17 cellular contexts compared by ENCODE assay signal in genomic region chr1:111624382-111624781, GRCh38. TPM values are rescaled to one million over a fixed set of nuclear protein-coding genes. Genes with fewer than 3 reads are reported as not detected.
DNase-seq lines count a peak whose midpoint lies in the region; ATAC-seq, FAIRE-seq and TF ChIP-seq lines count a peak whose summit lies in the region.
"Had no signal": no experiment of that assay in that cellular context is flagged by ENCODE, and none has a peak within 500 bp of the region (broad histone marks: within the 10 kb centered on the region; RNA-seq: fewer than 3 reads in every experiment).

No MANE protein-coding gene starts in this region.

- CTCF ChIA-PET in GM12878 (lab: Yijun Ruan, JAX): interaction anchor here (0.7 to 15.3 kb wide), 4 partner anchors 9 to 131 kb away, joined by 3 to 143 read pairs (median 16); no protein-coding TSS in a partner anchor

- H3K36me3 Mint-ChIP-seq in activated T-cell treated with anti-CD3 and anti-CD28 coated beads, Interleukin-2, amount 50 U/mL, for 24 hours (ENCODE audit: low read depth): peaks cover 75% of the 10 kb centered on the region

- H3K9me2 ChIP-seq in OCI-LY1 (ENCODE audit: low read depth, low read length): no peaks in the 10 kb centered on the region

- no peak for FAIRE-seq in GM12878 (lab: Jason Lieb, UNC)

- TF ChIP-seq EP300 in GM12878 (IDR thresholded peaks at IDR 0.05; ENCODE audit: borderline replicate concordance in 1 of 2, control insufficient read depth in 1 of 2, low read depth in 2 of 2, low read length in 2 of 2): no peak

- peak overlapping the region; percentile 56 for H3K27ac ChIP-seq in OCI-LY1 (ENCODE audit: low read depth, low read length, poor library complexity, severe bottlenecking)
- peak overlapping the region; percentile 32; the same call in 1 of the 2 replicates for H3K27ac ChIP-seq in GM12878 (ENCODE audit: control insufficient read depth, insufficient read depth)
- H3K27ac ChIP-seq: brain microvascular endothelial cell, left ventricle myocardium inferior, SJSA1 had no signal

- H3K9me3 ChIP-seq in OCI-LY1 (ENCODE audit: low read length): no peaks in the 10 kb centered on the region
- no peaks in the 10 kb centered on the region for H3K9me3 ChIP-seq in GM12878 (replicated peaks; ENCODE audit: control insufficient read depth, insufficient read depth, low read length)
- H3K9me3 ChIP-seq: Caco-2, left ventricle myocardium inferior, SJSA1 had no signal

- H3K4me2 ChIP-seq in OCI-LY1 (ENCODE audit: low read length) (peak overlapping the region; percentile 57), GM12878 (ENCODE audit: control insufficient read depth, insufficient read depth) (peak overlapping the region; percentile 89)

- peak overlapping the region; percentile 26 for H3K4me3 ChIP-seq in OCI-LY1 (ENCODE audit: low read depth, low read length, poor library complexity, severe bottlenecking)
- peak overlapping the region; percentile 87 for H3K4me3 ChIP-seq in GM12878
- H3K4me3 ChIP-seq: left ventricle myocardium inferior, SJSA1 had no signal

- H3K27ac Mint-ChIP-seq in activated T-cell treated with anti-CD3 and anti-CD28 coated beads, Interleukin-2, amount 50 U/mL, for 24 hours: peak overlapping the region; percentile 94
- no peak overlapping the region for H3K27ac Mint-ChIP-seq in stimulated activated naive CD8-positive, alpha-beta T cell treated with anti-CD3 and anti-CD28 coated beads, Interleukin-15, amount 100 ng/mL, for 72 hours
- H3K27ac Mint-ChIP-seq: nephron had no signal

- WGBS in GM12878 (ENCODE audit: insufficient coverage, insufficient replicate concordance, low lambda C conversion rate, missing lambda C conversion rate): 0% methylated on average over 2 of the region's 2 CpGs

- peak overlapping the region; percentile 92 for H3K4me3 Mint-ChIP-seq in activated T-cell treated with anti-CD3 and anti-CD28 coated beads, Interleukin-2, amount 50 U/mL, for 24 hours
- peak overlapping the region in 1 of 2 donors; percentile 60 for H3K4me3 Mint-ChIP-seq in stimulated activated naive CD8-positive, alpha-beta T cell treated with anti-CD3 and anti-CD28 coated beads, Interleukin-15, amount 100 ng/mL, for 72 hours
- H3K4me3 Mint-ChIP-seq: H9, nephron had no signal

- H3K36me3 ChIP-seq in OCI-LY1 (ENCODE audit: insufficient read depth, low read length) (no peaks in the 10 kb centered on the region), GM12878 (ENCODE audit: control insufficient read depth in 2 of 2, insufficient read depth in 2 of 2, low read length in 1 of 2) (peaks cover 0 to 2% of the 10 kb centered on the region in 2 experiments; a peak in 2 of 4 replicates)
- H3K36me3 ChIP-seq: brain microvascular endothelial cell, left ventricle myocardium inferior had no signal

- H3K9ac ChIP-seq in OCI-LY1 (ENCODE audit: low read length) (peak overlapping the region; percentile 20; the same call in 1 of the 2 replicates), GM12878 (ENCODE audit: control insufficient read depth, insufficient read depth, low read length) (no peak overlapping the region)

- H3K27me3 ChIP-seq in OCI-LY1 (ENCODE audit: insufficient read depth, low read length) (no peaks in the 10 kb centered on the region), GM12878 (replicated peaks in 1 of 2; ENCODE audit: control insufficient read depth in 2 of 2, insufficient read depth in 2 of 2, low read length in 1 of 2) (no peaks in the 10 kb centered on the region)
- H3K27me3 ChIP-seq: brain microvascular endothelial cell, SJSA1 had no signal

- H3K9me3 Mint-ChIP-seq in activated T-cell treated with anti-CD3 and anti-CD28 coated beads, Interleukin-2, amount 50 U/mL, for 24 hours: no peaks in the 10 kb centered on the region
- no peaks in the 10 kb centered on the region for H3K9me3 Mint-ChIP-seq in stimulated activated naive CD8-positive, alpha-beta T cell treated with anti-CD3 and anti-CD28 coated beads, Interleukin-15, amount 100 ng/mL, for 72 hours
- H3K9me3 Mint-ChIP-seq: H9, nephron had no signal

- RAD21 ChIA-PET in GM12878 (lab: Charles Lee; ENCODE audit: unreplicated experiment): interaction anchor here (0.8 to 16.8 kb wide), 9 partner anchors 9 to 117 kb away, joined by 3 to 331 read pairs (median 3); no protein-coding TSS in a partner anchor

- 0 out of 2 replicates have a peak, but pooled peaks cover 3% of the 10 kb centered on the region for H3F3A ChIP-seq in OCI-LY1 (ENCODE audit: insufficient read depth, low read length)

- TF ChIP-seq POLR2A in GM12878 (IDR thresholded peaks at IDR 0.05; ENCODE audit: low read depth, low read length): no peak

- SMC1A ChIA-PET in GM12878 (lab: Charles Lee; ENCODE audit: uncharacterized antibody, unreplicated experiment): interaction anchor here (0.9 to 16.8 kb wide), 8 partner anchors 8 to 116 kb away, joined by 3 to 446 read pairs (median 20); no protein-coding TSS in a partner anchor

- TF ChIP-seq RAD21 in GM12878 (IDR thresholded peaks at IDR 0.05; ENCODE audit: insufficient read depth, low read depth, low read length): no peak

- peaks cover 77% of the 10 kb centered on the region for H3K4me1 Mint-ChIP-seq in activated T-cell treated with anti-CD3 and anti-CD28 coated beads, Interleukin-2, amount 50 U/mL, for 24 hours (ENCODE audit: low read depth)
- H3K4me1 Mint-ChIP-seq in stimulated activated naive CD8-positive, alpha-beta T cell treated with anti-CD3 and anti-CD28 coated beads, Interleukin-15, amount 100 ng/mL, for 72 hours: peaks cover 63% of the 10 kb centered on the region

- TF ChIP-seq CTCF in OCI-LY1 (IDR thresholded peaks at IDR 0.05; ENCODE audit: low read length) (no peak), GM12878 (IDR thresholded peaks at IDR 0.05 in 2 of 3, conservative IDR thresholded peaks at IDR 0.05 in 1 of 3; ENCODE audit: control insufficient read depth in 2 of 3, extremely low read depth in 1 of 3, insufficient read depth in 1 of 3, low read depth in 3 of 3, low read length in 3 of 3) (no peak)

- POLR2A ChIA-PET in GM12878 (lab: Charles Lee): interaction anchor here (0.5 to 14.9 kb wide), 6 partner anchors 13 to 117 kb away, joined by 3 to 242 read pairs (median 4); no protein-coding TSS in a partner anchor

- peaks cover 79% of the 10 kb centered on the region for H3K4me1 ChIP-seq in OCI-LY1 (ENCODE audit: insufficient read depth, low read length, severe bottlenecking)
- peaks cover 8% of the 10 kb centered on the region for H3K4me1 ChIP-seq in GM12878 (ENCODE audit: control insufficient read depth, insufficient read depth, low read length)

- H3K79me2 ChIP-seq in OCI-LY1 (ENCODE audit: insufficient read depth, low read length) (peaks cover 88% of the 10 kb centered on the region), GM12878 (ENCODE audit: control insufficient read depth, insufficient read depth, low read length) (peaks cover 99% of the 10 kb centered on the region)

- no peak for DNase-seq in activated T-cell treated with anti-CD3 and anti-CD28 coated beads, Interleukin-2, amount 50 U/mL, for 24 hours
- no peak for DNase-seq in activated T-cell treated with anti-CD3 and anti-CD28 coated beads, Interleukin-2, amount 50 U/mL, for 48 hours
- DNase-seq in GM12878 (ENCODE audit: low read depth, low spot score): peak; percentile 49
- no peak for DNase-seq in stimulated activated naive CD8-positive, alpha-beta T cell treated with anti-CD3 and anti-CD28 coated beads, Interleukin-15, amount 100 ng/mL, for 72 hours
- DNase-seq in left cardiac atrium: no peak
- DNase-seq: brain microvascular endothelial cell; Caco-2; H9; left ventricle myocardium inferior; NCI-H1105 treated with DMSO at 0.1 percent for 48 hours; right cardiac atrium; stimulated activated CD4-positive, alpha-beta T cell treated with anti-CD3 and anti-CD28 coated beads, Interleukin-4, amount 100 ng/mL, for 1 hour had no signal

- H2AFZ ChIP-seq in OCI-LY1 (ENCODE audit: low read length): no peak overlapping the region
- H2AFZ ChIP-seq in GM12878 (ENCODE audit: control insufficient read depth, low read depth, low read length): no peak overlapping the region

- in situ Hi-C loops in GM12878 (cut with MboI): no loop called here

- intact Hi-C loops in GM12878 (cut with micrococcal nuclease; ENCODE audit: unreplicated experiment): loop anchor here (2.0 kb wide), 1 partner anchor 116 kb away; no protein-coding TSS in a partner anchor
- intact Hi-C loops in left cardiac atrium (cut with DNase I): loop anchor here in 1 of 2 donors (10.0 kb wide), 1 partner anchor 110 kb away; no protein-coding TSS in a partner anchor

- BruUV-seq in GM12878 (replicated peaks; lab: Mats Ljungman, UMichigan): no TSS peak

- no peaks in the 10 kb centered on the region for H4K20me1 ChIP-seq in OCI-LY1 (ENCODE audit: insufficient read depth, low read length)
- H4K20me1 ChIP-seq in GM12878 (ENCODE audit: control insufficient read depth, insufficient read depth): no peaks in the 10 kb centered on the region; the same call in none of the 2 replicates

- ATAC-seq in GM12878 (peak; percentile 12), GM19328 (IDR thresholded peaks at IDR 0.05; ENCODE audit: unreplicated experiment) (no peak), left cardiac atrium (no peak), GM21528 (IDR thresholded peaks at IDR 0.05; ENCODE audit: low FRiP score, unreplicated experiment) (no peak)
- ATAC-seq in stimulated activated naive CD8-positive, alpha-beta T cell treated with anti-CD3 and anti-CD28 coated beads, Interleukin-15, amount 100 ng/mL, for 72 hours: peak; percentile 45
- ATAC-seq: right cardiac atrium had no signal

- H3K27me3 Mint-ChIP-seq in activated T-cell treated with anti-CD3 and anti-CD28 coated beads, Interleukin-2, amount 50 U/mL, for 24 hours: no peaks in the 10 kb centered on the region
- H3K27me3 Mint-ChIP-seq in stimulated activated naive CD8-positive, alpha-beta T cell treated with anti-CD3 and anti-CD28 coated beads, Interleukin-15, amount 100 ng/mL, for 72 hours: no peaks in the 10 kb centered on the region

TF ChIP-seq in GM12878, 131 proteins besides CTCF, POLR2A, EP300 and RAD21 (continues in another document):
- peak; percentile 56 for TF ChIP-seq NFIC (IDR thresholded peaks at IDR 0.05; ENCODE audit: low read depth, low read length)

RNA-seq across cellular contexts. Expression of gene RAP1A, which starts 4.8 kb away (rescaled TPM):
- total RNA-seq in GM12878 (2013; cell fraction: nucleolus; rRNA removed): 52.4 and 56.6 TPM in 2 replicates
- total RNA-seq in GM12878 (2014; rRNA removed): 41.6 and 53.4 TPM in 2 replicates
- 38.4 and 42.2 TPM in 2 replicates for total RNA-seq in GM12878 (2014; rRNA removed; fragmentation: Illumina TruSeq; extraction: Trizol)
- 141 TPM in 2 replicates for total RNA-seq in GM12878 (2021)
- polyA plus RNA-seq in GM12878 (2011; ENCODE audit: low read depth): 81.1 TPM
- polyA plus RNA-seq in GM12878 (2011; rRNA removed): 141 and 206 TPM in 2 replicates
- polyA plus RNA-seq in GM12878 (2011; cell fraction: cytosol; rRNA removed): 43.4 and 49.4 TPM in 2 replicates
- 31.2 and 34.0 TPM in 2 replicates for polyA plus RNA-seq in GM12878 (2011; cell fraction: nucleus; rRNA removed)
- 144 and 163 TPM in 2 replicates for polyA plus RNA-seq in GM12878 (2012)
- polyA plus RNA-seq in GM12878 (2014; fragmentation: Illumina TruSeq; extraction: Trizol): 213 and 259 TPM in 2 replicates
- polyA plus RNA-seq in GM12878 (2014; fragmentation: Nextera tagmentation; extraction: Ambion mirVana): 10 to 100 TPM; 71.8 to 93.7 TPM
- polyA plus RNA-seq in GM12878 (2014; rRNA removed): 86.4 and 106 TPM in 2 replicates
- 10 to 100 TPM; 76.7 to 78.4 TPM for polyA plus RNA-seq in GM12878 (2016; fragmentation: Nextera tagmentation; extraction: Ambion mirVana)
- 29.2 and 61.7 TPM in 2 replicates for polyA minus RNA-seq in GM12878 (2011; rRNA and poly(A)+ RNA removed)
- 20.2 and 26.1 TPM in 2 replicates for polyA minus RNA-seq in GM12878 (2011; cell fraction: cytosol; rRNA and poly(A)+ RNA removed)
- 10.6 and 17.6 TPM in 2 replicates for polyA minus RNA-seq in GM12878 (2011; cell fraction: nucleus; rRNA and poly(A)+ RNA removed)
- total RNA-seq in left cardiac atrium: 100 to 1,000 TPM in 1 of 2 donors, 10 to 100 TPM in 1; 84.2 to 103 TPM

Comparison
In these comparisons a context has a peak if more than half of its experiments do, and no peak if none do; other contexts are left out.
1. ATAC-seq: peak in GM12878 (single experiment) and stimulated activated naive CD8-positive, alpha-beta T cell treated with anti-CD3 and anti-CD28 coated beads, Interleukin-15, amount 100 ng/mL, for 72 hours (single experiment); none in GM19328 (single experiment), left cardiac atrium (0 of 2) and GM21528 (single experiment).